In the genomic region with DNA sequence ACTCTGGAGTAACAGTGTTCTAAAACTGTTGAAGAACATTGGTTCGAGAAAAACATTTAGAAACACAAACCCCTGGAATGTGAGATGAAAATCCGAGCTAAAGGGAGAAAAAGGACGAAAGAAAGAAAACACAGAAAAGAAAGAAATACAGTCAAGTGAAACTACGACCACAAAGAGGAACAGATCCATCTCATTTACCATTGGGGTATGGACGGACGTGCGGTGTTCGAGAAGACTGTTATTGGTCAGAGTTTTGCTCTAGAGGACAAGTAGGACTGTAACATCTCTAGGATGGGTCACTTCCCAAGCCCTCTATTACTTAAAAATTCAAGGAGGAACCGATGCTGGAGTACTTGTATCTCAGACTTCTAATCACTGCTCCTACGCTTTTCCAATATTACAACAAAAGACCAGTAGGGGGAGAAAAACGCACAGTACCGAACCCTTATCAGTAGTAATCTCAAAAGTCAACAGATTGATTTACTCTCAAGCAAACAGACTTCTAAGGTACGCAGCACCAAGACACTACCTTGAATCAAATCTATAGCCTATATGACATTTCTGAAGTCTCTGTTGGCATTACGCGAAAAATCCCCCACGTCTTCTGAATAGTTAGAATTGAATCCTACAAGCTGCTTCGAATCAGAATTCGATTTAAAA, we compare ENCODE assay signal across 7 cellular contexts. TPM values are rescaled to one million over a fixed set of nuclear protein-coding genes. Genes with fewer than 3 reads are reported as not detected.
A peak's percentile ranks its signal among the peaks of the same experiment; 100 is the strongest.
DNase-seq lines count a peak whose midpoint lies in the region; ATAC-seq and TF ChIP-seq lines count a peak whose summit lies in the region.

No MANE protein-coding gene starts in this region.

- TF ChIP-seq POLR2A in body of pancreas (IDR thresholded peaks at IDR 0.05): no peak
- no peak for TF ChIP-seq POLR2A in sigmoid colon (IDR thresholded peaks at IDR 0.05)

- H3K4me3 ChIP-seq in HUES64 (ENCODE audit: low read length): peak overlapping the region; percentile 72
- H3K4me3 ChIP-seq in body of pancreas: peak overlapping the region; percentile 32 to 100
- peak overlapping the region; percentile 89; the same call in 1 of the 2 replicates for H3K4me3 ChIP-seq in iPS DF 6.9 (ENCODE audit: low read length)
- H3K4me3 ChIP-seq in sigmoid colon: peak overlapping the region; percentile 58 to 94 (median 80)

- ATAC-seq in GM21526 (IDR thresholded peaks at IDR 0.05; ENCODE audit: low FRiP score, unreplicated experiment): peak; percentile 31
- ATAC-seq in body of pancreas: peak; percentile 62

- TF ChIP-seq EP300 in sigmoid colon (IDR thresholded peaks at IDR 0.05): no peak

- DNase-seq in ELR (ENCODE audit: low read depth): peak; percentile 83
- peak; percentile 47 to 93 for DNase-seq in NOMO-1 (lab: John Stamatoyannopoulos, UW; ENCODE audit: unreplicated experiment in 2 of 2)
- peak in 2 of 4 donors; percentile 30 to 54 for DNase-seq in body of pancreas
- no peak for DNase-seq in iPS DF 6.9 (ENCODE audit: low read depth, low spot score)
- DNase-seq in sigmoid colon: no peak

- H3K27me3 ChIP-seq in HUES64 (ENCODE audit: insufficient read depth, low read length) (no peaks in the 10 kb centered on the region), body of pancreas (no peaks in the 10 kb centered on the region), iPS DF 6.9 (ENCODE audit: control insufficient read depth, insufficient read depth, low read length) (no peaks in the 10 kb centered on the region), sigmoid colon (no peaks in the 10 kb centered on the region)

- intact Hi-C loops in body of pancreas (cut with DNase I) (no loop called here), sigmoid colon (cut with DNase I) (loop anchor here (5.0 kb wide), 4 partner anchors 35 to 130 kb away; a partner anchor contains a TSS)

- H3K9ac ChIP-seq in HUES64 (ENCODE audit: low read depth, low read length): no peak overlapping the region

- WGBS in HUES64: 19% methylated on average over 18 of the region's 18 CpGs
- WGBS in body of pancreas, 2 donors: 3% methylated on average over 18 of the region's 18 CpGs
- no CpG with 5 or more reads among the region's 18 CpGs for WGBS in iPS DF 6.9 (ENCODE audit: insufficient coverage, insufficient read length)
- 1 to 4% methylated on average over 18 of the region's 18 CpGs for WGBS in sigmoid colon, 2 donors

- no peak overlapping the region for H3K27ac ChIP-seq in HUES64 (ENCODE audit: low read depth, low read length)
- peak overlapping the region; percentile 92 to 99 (median 96) for H3K27ac ChIP-seq in body of pancreas
- H3K27ac ChIP-seq in iPS DF 6.9 (ENCODE audit: low read length): no peak overlapping the region
- peak overlapping the region; percentile 95 to 99 (median 98) for H3K27ac ChIP-seq in sigmoid colon

- peaks cover 18% of the 10 kb centered on the region for H3K4me1 ChIP-seq in HUES64 (ENCODE audit: insufficient read depth, low read length)
- peaks cover 23% of the 10 kb centered on the region for H3K4me1 ChIP-seq in body of pancreas
- no peaks in the 10 kb centered on the region for H3K4me1 ChIP-seq in iPS DF 6.9 (ENCODE audit: control insufficient read depth, insufficient read depth, low read length)
- H3K4me1 ChIP-seq in sigmoid colon: peaks cover 0 to 27% (median 18%) of the 10 kb centered on the region in 4 donors

- H3K36me3 ChIP-seq in HUES64 (ENCODE audit: insufficient read depth, low read length) (no peaks in the 10 kb centered on the region), body of pancreas (replicated peaks in 1 of 2; ENCODE audit: insufficient read depth in 1 of 2, low read depth in 2 of 2) (no peaks in the 10 kb centered on the region), iPS DF 6.9 (ENCODE audit: control insufficient read depth, insufficient read depth, low read length) (no peaks in the 10 kb centered on the region), sigmoid colon (no peaks in the 10 kb centered on the region)

- TF ChIP-seq CTCF in body of pancreas (IDR thresholded peaks at IDR 0.05): peak; percentile 46 to 83 (median 78)
- TF ChIP-seq CTCF in sigmoid colon (IDR thresholded peaks at IDR 0.05): peak; percentile 36 to 78 (median 62)

- H3K9me3 ChIP-seq in HUES64 (ENCODE audit: insufficient read depth, low read depth, low read length) (no peaks in the 10 kb centered on the region), body of pancreas (no peaks in the 10 kb centered on the region), iPS DF 6.9 (ENCODE audit: control insufficient read depth, insufficient read depth, low read length) (no peaks in the 10 kb centered on the region), sigmoid colon (no peaks in the 10 kb centered on the region)

RNA-seq across cellular contexts. Expression of a gene that starts 1.1 kb away (rescaled TPM):
- polyA plus RNA-seq in HUES64 (2013, experiment 1 of 2): 6.4 TPM
- polyA plus RNA-seq in HUES64 (2013, experiment 2 of 2): 6.5 TPM
- total RNA-seq in body of pancreas: 10 to 100 TPM in 1 of 2 donors, 1 to 10 TPM in 1; 6.3 to 11.7 TPM
- 10 to 100 TPM; 21.6 to 44.6 (median 25.4) TPM for total RNA-seq in sigmoid colon
- polyA plus RNA-seq in sigmoid colon: 1 to 10 TPM; 3.0 to 7.6 (median 3.5) TPM

Comparison
In these comparisons a context has a peak if more than half of its experiments do, and no peak if none do; other contexts are left out.
1. DNase-seq: peak in ELR (single experiment) and NOMO-1 (2 of 2); none in iPS DF 6.9 (single experiment) and sigmoid colon (single experiment).
2. H3K27ac ChIP-seq: peak in body of pancreas (4 of 4) and sigmoid colon (4 of 4); none in HUES64 (single experiment) and iPS DF 6.9 (single experiment).
3. Peak in every context shown above with its lines, with median percentiles within 50 percentile points of each other: H3K4me3 ChIP-seq.